18 cellular contexts compared by ENCODE assay signal in the genomic region with DNA sequence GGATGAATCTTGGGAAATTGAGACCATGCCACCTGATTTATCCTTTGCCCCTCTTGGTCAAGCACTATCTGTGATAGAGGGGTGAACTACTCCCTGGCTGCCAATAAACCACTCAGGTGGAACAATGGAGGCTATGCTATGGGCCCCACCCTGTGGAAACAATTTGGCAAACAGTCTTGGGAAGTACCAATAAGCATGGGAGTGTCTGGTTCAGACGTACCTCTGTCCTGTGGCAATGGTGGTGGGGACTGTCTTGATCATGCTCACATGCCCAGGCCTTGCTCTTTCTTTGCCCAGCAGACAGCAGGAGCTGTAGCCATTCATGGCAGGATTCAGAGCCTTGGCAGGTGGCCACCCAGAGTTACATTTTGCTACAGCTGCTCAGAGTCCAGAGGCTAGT.
DNase-seq lines count a peak whose midpoint lies in the region; ATAC-seq lines count a peak whose summit lies in the region.
"Had no signal": no experiment of that assay in that cellular context is flagged by ENCODE, and none has a peak within 500 bp of the region (broad histone marks: within the 10 kb centered on the region; RNA-seq: fewer than 3 reads in every experiment).

No MANE protein-coding gene starts in this region.

- H3K36me3 ChIP-seq in aorta (ENCODE audit: control insufficient read depth in 1 of 2, insufficient read depth in 2 of 2, low read length in 1 of 2): no peaks in the 10 kb centered on the region
- H3K36me3 ChIP-seq: BE2C; BLaER1 treated with 17β-estradiol and CSF1 and Interleukin-3, amounts not matched to agents 10 nM and 100 nM; HAP-1 had no signal

- H3K27me3 ChIP-seq in aorta (ENCODE audit: control insufficient read depth in 1 of 2, insufficient read depth in 2 of 2, low read length in 1 of 2): no peaks in the 10 kb centered on the region
- H3K27me3 ChIP-seq: BE2C; BLaER1 treated with 17β-estradiol and CSF1 and Interleukin-3, amounts not matched to agents 10 nM and 100 nM had no signal

- no peaks in the 10 kb centered on the region for H3K4me1 ChIP-seq in aorta (ENCODE audit: control insufficient read depth in 1 of 2, insufficient read depth in 2 of 2, low read length in 2 of 2)
- H3K4me1 ChIP-seq: A549; BE2C; BLaER1 treated with 17β-estradiol and CSF1 and Interleukin-3, amounts not matched to agents 10 nM and 100 nM; HAP-1 had no signal

- peaks cover 7% of the 10 kb centered on the region for H3K9me3 ChIP-seq in aorta (ENCODE audit: control insufficient read depth, low read length)
- H3K9me3 ChIP-seq: A549, BE2C, HAP-1 had no signal

- no peak overlapping the region for H3K4me3 ChIP-seq in aorta (ENCODE audit: low read length in 2 of 2)
- H3K4me3 ChIP-seq: A549; BLaER1 treated with 17β-estradiol and CSF1 and Interleukin-3, amounts not matched to agents 10 nM and 100 nM; HAP-1 had no signal

- 61 to 82% methylated on average over 1 of the region's 1 CpG for WGBS in aorta, 2 donors

- DNase-seq in DMS53 (lab: John Stamatoyannopoulos, UW): peak; percentile 36
- no peak for DNase-seq in DMS53 treated with DMSO at 0.1 percent for 48 hours (lab: John Stamatoyannopoulos, UW; ENCODE audit: unreplicated experiment)
- peak; percentile 20 for DNase-seq in RPMI8226
- DNase-seq in aorta: no peak
- no peak for DNase-seq in DMS114 treated with DMSO at 0.1 percent for 48 hours (lab: John Stamatoyannopoulos, UW; ENCODE audit: unreplicated experiment)
- DNase-seq in SW480 (ENCODE audit: low spot score): no peak
- DNase-seq: 8988T; ACHN; AML-193; BE2C; CD4-positive, alpha-beta T cell; CD8-positive, alpha-beta memory T cell; DND-41; GOT3; HFFc6 had no signal

- intact Hi-C loops in aorta (cut with DNase I): no loop called here

- ATAC-seq in aorta (ENCODE audit: low FRiP score): peak; percentile 50
- ATAC-seq: A549 had no signal

- H3K27ac ChIP-seq in aorta (ENCODE audit: low read depth in 1 of 2, low read length in 2 of 2): no peak overlapping the region
- H3K27ac ChIP-seq: A549; BLaER1 treated with 17β-estradiol and CSF1 and Interleukin-3, amounts not matched to agents 10 nM and 100 nM had no signal

Comparison
In these comparisons a context has a peak if more than half of its experiments do, and no peak if none do; other contexts are left out.
1. DNase-seq: peak in DMS53 (single experiment) and RPMI8226 (single experiment); none in DMS53 treated with DMSO at 0.1 percent for 48 hours (single experiment), aorta (0 of 2), DMS114 treated with DMSO at 0.1 percent for 48 hours (single experiment) and SW480 (single experiment).